In the genomic region with DNA sequence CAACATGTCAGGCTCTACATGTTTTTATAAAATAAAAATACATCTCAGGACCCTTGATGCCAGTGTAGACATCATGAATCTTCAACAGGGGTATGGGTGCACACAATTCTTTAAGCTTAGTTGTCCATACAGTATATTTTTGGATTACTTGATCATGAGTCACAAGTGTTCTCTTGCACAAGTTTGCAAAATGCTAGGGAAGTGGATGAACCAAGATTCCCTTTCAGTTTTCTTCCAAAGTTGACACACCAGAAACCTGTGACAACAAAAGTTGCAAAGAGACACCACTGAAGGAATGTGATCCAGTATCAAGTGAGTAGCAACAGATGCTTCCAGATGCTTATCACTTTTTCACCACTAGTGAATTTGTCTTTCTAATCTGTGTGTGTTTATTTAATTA, we compare ENCODE assay signal across 21 cellular contexts.
"Had no signal": no experiment of that assay in that cellular context is flagged by ENCODE, and none has a peak within 500 bp of the region (broad histone marks: within the 10 kb centered on the region; RNA-seq: fewer than 3 reads in every experiment).

No MANE protein-coding gene starts in this region.

- DNase-seq: activated CD4-positive, alpha-beta T cell treated with anti-CD3 and anti-CD28 coated beads, Interleukin-2, amount 50 U/mL, for 1 hour; activated CD4-positive, CD25-positive, alpha-beta regulatory T cell treated with anti-CD3 and anti-CD28 coated beads, Interleukin-2, amount 50 U/mL, for 72 hours; activated CD8-positive, alpha-beta memory T cell treated with anti-CD3 and anti-CD28 coated beads, Interleukin-2, amount 50 U/mL, for 4 hours; activated naive CD4-positive, alpha-beta T cell treated with anti-CD3 and anti-CD28 coated beads for 36 hours; activated T-cell treated with anti-CD3 and anti-CD28 coated beads, Interleukin-2, amount 50 U/mL, for 4 hours; aorta; brain microvascular endothelial cell; cortex of kidney; effector CD4-positive, alpha-beta T cell; heart right ventricle; immature natural killer cell; kidney glomerular epithelial cell; left ventricle myocardium superior; naive thymus-derived CD4-positive, alpha-beta T cell; psoas muscle; right cardiac atrium; stimulated activated CD4-positive, alpha-beta T cell treated with anti-CD3 and anti-CD28 coated beads, Interleukin-15, amount 100 ng/mL, for 24 hours; stimulated activated CD4-positive, alpha-beta T cell treated with anti-CD3 and anti-CD28 coated beads, Interleukin-2, amount 100 ng/mL, for 48 hours; stimulated activated naive CD8-positive, alpha-beta T cell treated with anti-CD3 and anti-CD28 coated beads, Interleukin-15, amount 100 ng/mL, for 72 hours; transverse colon had no signal

- ATAC-seq: activated T-cell treated with anti-CD3 and anti-CD28 coated beads, Interleukin-2, amount 50 U/mL, for 4 hours; esophagus mucosa; heart right ventricle; left ventricle myocardium superior; naive thymus-derived CD4-positive, alpha-beta T cell; psoas muscle; right cardiac atrium; stimulated activated naive CD8-positive, alpha-beta T cell treated with anti-CD3 and anti-CD28 coated beads, Interleukin-15, amount 100 ng/mL, for 72 hours had no signal
